12 cellular contexts compared by ENCODE assay signal in genomic region chr12:6954316-6954710, GRCh38. TPM values are rescaled to one million over a fixed set of nuclear protein-coding genes. Genes with fewer than 3 reads are reported as not detected.
DNase-seq lines count a peak whose midpoint lies in the region; ATAC-seq, FAIRE-seq and TF ChIP-seq lines count a peak whose summit lies in the region.
"Had no signal": no experiment of that assay in that cellular context is flagged by ENCODE, and none has a peak within 500 bp of the region (broad histone marks: within the 10 kb centered on the region; RNA-seq: fewer than 3 reads in every experiment).

No MANE protein-coding gene starts in this region.

- peak overlapping the region; percentile 51 for H3K4me3 Mint-ChIP-seq in endothelial cell (ENCODE audit: unreplicated experiment)

- no peaks in the 10 kb centered on the region for H3K79me2 ChIP-seq in mammary epithelial cell (ENCODE audit: insufficient read depth, low read length)

- no peaks in the 10 kb centered on the region for H3K4me1 ChIP-seq in small intestine (ENCODE audit: control insufficient read depth in 2 of 2, insufficient read depth in 1 of 2, low read depth in 1 of 2, low read length in 1 of 2)
- H3K4me1 ChIP-seq in mammary epithelial cell (ENCODE audit: insufficient read depth, low read length): peaks cover 13% of the 10 kb centered on the region

- intact Hi-C loops in mammary epithelial cell (cut with micrococcal nuclease): no loop called here

- H3K36me3 ChIP-seq in SK-N-MC (ENCODE audit: insufficient read depth, low read length) (no peaks in the 10 kb centered on the region), small intestine (ENCODE audit: control insufficient read depth in 2 of 2, insufficient read depth in 2 of 2, low read length in 2 of 2) (peaks cover 0 to 4% of the 10 kb centered on the region in 2 donors), mammary epithelial cell (ENCODE audit: insufficient read depth, low read length) (no peaks in the 10 kb centered on the region)

- no peak for DNase-seq in SK-N-MC (ENCODE audit: low read depth, low spot score)
- DNase-seq in endothelial cell (ENCODE audit: low spot score): no peak
- DNase-seq in small intestine: no peak
- no peak for DNase-seq in activated effector memory CD4-positive, alpha-beta T cell treated with Interleukin-2 at 50 U/mL for 16 hours
- DNase-seq in mammary epithelial cell: no peak
- DNase-seq in NCI-H1436 (lab: John Stamatoyannopoulos, UW): no peak
- DNase-seq: DMS53, NCI-H1694 treated with DMSO at 0.1 percent for 48 hours had no signal

- in situ Hi-C loops in mammary epithelial cell (cut with MboI; ENCODE audit: low sequenced_read_pairs in 2 of 2): no loop called here

- no peak for ATAC-seq in GM21381 (IDR thresholded peaks at IDR 0.05; ENCODE audit: unreplicated experiment)
- ATAC-seq: body of pancreas had no signal

- H3K4me3 ChIP-seq in GM12875 (ENCODE audit: low read depth, low read length) (peak overlapping the region; percentile 97), SK-N-MC (no peak overlapping the region), small intestine (ENCODE audit: low read depth in 1 of 2, low read length in 2 of 2) (peak overlapping the region in 1 of 2 donors; percentile 66), mammary epithelial cell (replicated peaks in 1 of 3; ENCODE audit: insufficient read depth in 1 of 3, low read depth in 2 of 3, low read length in 3 of 3) (no peak overlapping the region)
- H3K4me3 ChIP-seq: body of pancreas had no signal

- BruUV-seq in mammary epithelial cell (replicated peaks; lab: Mats Ljungman, UMichigan): no TSS peak

- CTCF ChIA-PET in mammary epithelial cell (lab: Charles Lee; ENCODE audit: low non-redundant PET): no interaction called here

- H3K9me3 Mint-ChIP-seq in endothelial cell (ENCODE audit: unreplicated experiment): no peaks in the 10 kb centered on the region

- FAIRE-seq in small intestine (lab: Jason Lieb, UNC): no peak

- no peak overlapping the region for H2AFZ ChIP-seq in mammary epithelial cell (ENCODE audit: low read depth, low read length)

- H3K4me2 ChIP-seq in mammary epithelial cell (ENCODE audit: insufficient read depth, low read depth, low read length): no peak overlapping the region

- H3K27ac ChIP-seq in SK-N-MC (peak overlapping the region; percentile 75; the same call in 1 of the 2 replicates), small intestine (ENCODE audit: low read depth in 1 of 2, low read length in 1 of 2) (peak overlapping the region; percentile 22 to 87), mammary epithelial cell (ENCODE audit: insufficient read depth, low read depth, low read length) (no peak overlapping the region)

- no peaks in the 10 kb centered on the region for H4K20me1 ChIP-seq in mammary epithelial cell (ENCODE audit: insufficient read depth, low read length)

- H3K36me3 Mint-ChIP-seq in endothelial cell (ENCODE audit: low read depth, unreplicated experiment): peaks cover 8% of the 10 kb centered on the region

- no peaks in the 10 kb centered on the region for H3K9me3 ChIP-seq in SK-N-MC (ENCODE audit: low read depth, low read length)
- H3K9me3 ChIP-seq in small intestine (ENCODE audit: control insufficient read depth, low read depth): no peaks in the 10 kb centered on the region
- H3K9me3 ChIP-seq in mammary epithelial cell (replicated peaks; ENCODE audit: insufficient read depth, low read length): no peaks in the 10 kb centered on the region
- H3K9me3 ChIP-seq: body of pancreas had no signal

- H3K9ac ChIP-seq in SK-N-MC (ENCODE audit: insufficient read length): no peak overlapping the region
- H3K9ac ChIP-seq in mammary epithelial cell (ENCODE audit: insufficient read depth, low read length): no peak overlapping the region

- TF ChIP-seq CTCF in GM12875 (IDR thresholded peaks at IDR 0.05; ENCODE audit: borderline replicate concordance, insufficient read depth, low read depth, low read length): no peak
- TF ChIP-seq CTCF in endothelial cell (IDR thresholded peaks at IDR 0.05; ENCODE audit: unreplicated experiment): no peak
- TF ChIP-seq CTCF in mammary epithelial cell (conservative IDR thresholded peaks at IDR 0.05 in 1 of 2, IDR thresholded peaks at IDR 0.05 in 1 of 2; ENCODE audit: extremely low read depth in 1 of 2, insufficient read depth in 1 of 2, low read depth in 1 of 2, low read length in 2 of 2): no peak

- dilution Hi-C loops in mammary epithelial cell (cut with HindIII; ENCODE audit: low sequenced_read_pairs): no loop called here

- peaks cover 35% of the 10 kb centered on the region for H3K4me1 Mint-ChIP-seq in endothelial cell (ENCODE audit: unreplicated experiment)

- no peaks in the 10 kb centered on the region for H3K27me3 ChIP-seq in small intestine (ENCODE audit: control insufficient read depth in 2 of 2, insufficient read depth in 2 of 2, low read length in 2 of 2)
- no peaks in the 10 kb centered on the region for H3K27me3 ChIP-seq in mammary epithelial cell (ENCODE audit: insufficient read depth, low read length)
- H3K27me3 ChIP-seq: body of pancreas had no signal

- H3K27ac Mint-ChIP-seq in endothelial cell (ENCODE audit: unreplicated experiment): peak overlapping the region; percentile 84

- H3K27me3 Mint-ChIP-seq in endothelial cell (ENCODE audit: unreplicated experiment): peaks cover 17% of the 10 kb centered on the region

- WGBS in small intestine, 3 donors: 66 to 87% (median 83%) methylated on average over 8 of the region's 8 CpGs
- 92% methylated on average over 8 of the region's 8 CpGs for WGBS in mammary epithelial cell (ENCODE audit: low coverage, missing lambda C conversion rate)

RNA-seq across cellular contexts. Expression of gene PTPN6, which starts 3.2 kb away (rescaled TPM):
- 22.1 TPM for total RNA-seq in endothelial cell (ENCODE audit: unreplicated experiment)
- polyA plus RNA-seq in small intestine: 10 to 100 TPM; 40.7 to 81.1 (median 76.7) TPM
- 10 to 100 TPM; 13.0 to 27.0 TPM for total RNA-seq in mammary epithelial cell
- 16.4 TPM for polyA plus RNA-seq in mammary epithelial cell
- polyA minus RNA-seq in mammary epithelial cell: 8.0 TPM

RNA-seq across cellular contexts. Expression of gene C12orf57, which starts 10.5 kb away (rescaled TPM):
- 225 TPM for total RNA-seq in endothelial cell (ENCODE audit: unreplicated experiment)
- polyA plus RNA-seq in small intestine: 100 to 1,000 TPM; 185 to 379 (median 361) TPM
- 10 to 100 TPM; 31.3 to 61.3 TPM for total RNA-seq in mammary epithelial cell
- polyA plus RNA-seq in mammary epithelial cell: 128 TPM
- 27.8 TPM for polyA minus RNA-seq in mammary epithelial cell

RNA-seq across cellular contexts. Expression of gene RNU7-1, which starts 10.7 kb away (rescaled TPM):
- total RNA-seq in endothelial cell (ENCODE audit: unreplicated experiment) (not detected), mammary epithelial cell (not detected)
- polyA plus RNA-seq in small intestine (not detected), mammary epithelial cell (not detected)
- polyA minus RNA-seq in mammary epithelial cell: not detected
- total RNA-seq: body of pancreas, H7 had no signal

RNA-seq across cellular contexts. Expression of gene PHB2, which starts 16.2 kb away (rescaled TPM):
- total RNA-seq in endothelial cell (ENCODE audit: unreplicated experiment): 288 TPM
- 100 to 1,000 TPM; 165 to 311 (median 210) TPM for polyA plus RNA-seq in small intestine
- 100 to 1,000 TPM; 149 to 168 TPM for total RNA-seq in mammary epithelial cell
- 319 TPM for polyA plus RNA-seq in mammary epithelial cell
- 137 TPM for polyA minus RNA-seq in mammary epithelial cell

RNA-seq across cellular contexts. Expression of gene EMG1, which starts 16.4 kb away (rescaled TPM):
- total RNA-seq in endothelial cell (ENCODE audit: unreplicated experiment): 37.3 TPM
- 10 to 100 TPM; 12.3 to 32.3 (median 14.1) TPM for polyA plus RNA-seq in small intestine
- total RNA-seq in mammary epithelial cell: 10 to 100 TPM; 29.3 to 75.1 TPM
- 48.5 TPM for polyA plus RNA-seq in mammary epithelial cell
- 25.8 TPM for polyA minus RNA-seq in mammary epithelial cell
